Comparison of ENCODE assay signal across 15 cellular contexts in the genomic region with DNA sequence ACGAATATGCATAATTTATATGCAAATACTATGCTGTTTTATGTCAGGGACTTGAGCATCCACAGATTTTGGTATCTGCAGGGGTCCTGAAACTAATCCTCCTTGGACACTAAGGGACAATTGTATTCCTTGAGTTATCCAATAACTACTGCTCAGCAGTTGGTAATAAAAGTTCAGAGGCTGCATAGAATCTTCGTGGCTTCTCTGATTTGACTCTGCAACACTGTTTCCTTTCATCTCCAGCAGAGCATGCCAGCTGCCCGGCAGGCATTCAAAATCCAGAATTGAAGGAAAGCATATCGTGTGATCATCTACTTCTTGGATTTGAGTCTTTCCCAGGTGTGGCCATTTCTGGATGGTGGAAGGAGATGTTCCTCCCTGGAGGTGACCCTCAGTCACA.
"Had no signal": no experiment of that assay in that cellular context is flagged by ENCODE, and none has a peak within 500 bp of the region (broad histone marks: within the 10 kb centered on the region; RNA-seq: fewer than 3 reads in every experiment).

No MANE protein-coding gene starts in this region.

- H3K27ac ChIP-seq: coronary artery, heart left ventricle had no signal

- DNase-seq: effector CD4-positive, alpha-beta T cell; endodermal cell; heart left ventricle; hippocampal formation; left colon; mucosa of descending colon; naive thymus-derived CD8-positive, alpha-beta T cell; posterior cingulate gyrus; stimulated activated CD4-positive, alpha-beta T cell treated with anti-CD3 and anti-CD28 coated beads, Interleukin-2, amount 100 ng/mL, for 24 hours; stimulated activated CD4-positive, alpha-beta T cell treated with anti-CD3 and anti-CD28 coated beads, Interleukin-4, amount 100 ng/mL, for 4 hours; stimulated activated naive B cell treated with anti-CD40 and anti-IgM and Interleukin-4, amounts not matched to agents 10 μg/mL and 1 μg/mL and 100 μg/mL, for 72 hours; stimulated activated naive CD8-positive, alpha-beta T cell treated with anti-CD3 and anti-CD28 coated beads, Interleukin-15, amount 100 ng/mL, for 72 hours; trophoblast cell had no signal

- ATAC-seq: heart left ventricle; left colon; mucosa of descending colon; naive thymus-derived CD8-positive, alpha-beta T cell; sciatic nerve; stimulated activated naive B cell treated with anti-CD40 and anti-IgM and Interleukin-4, amounts not matched to agents 10 μg/mL and 1 μg/mL and 100 μg/mL, for 72 hours; stimulated activated naive CD8-positive, alpha-beta T cell treated with anti-CD3 and anti-CD28 coated beads, Interleukin-15, amount 100 ng/mL, for 72 hours had no signal
